ENCODE assay signal across 7 cellular contexts in the genomic region with DNA sequence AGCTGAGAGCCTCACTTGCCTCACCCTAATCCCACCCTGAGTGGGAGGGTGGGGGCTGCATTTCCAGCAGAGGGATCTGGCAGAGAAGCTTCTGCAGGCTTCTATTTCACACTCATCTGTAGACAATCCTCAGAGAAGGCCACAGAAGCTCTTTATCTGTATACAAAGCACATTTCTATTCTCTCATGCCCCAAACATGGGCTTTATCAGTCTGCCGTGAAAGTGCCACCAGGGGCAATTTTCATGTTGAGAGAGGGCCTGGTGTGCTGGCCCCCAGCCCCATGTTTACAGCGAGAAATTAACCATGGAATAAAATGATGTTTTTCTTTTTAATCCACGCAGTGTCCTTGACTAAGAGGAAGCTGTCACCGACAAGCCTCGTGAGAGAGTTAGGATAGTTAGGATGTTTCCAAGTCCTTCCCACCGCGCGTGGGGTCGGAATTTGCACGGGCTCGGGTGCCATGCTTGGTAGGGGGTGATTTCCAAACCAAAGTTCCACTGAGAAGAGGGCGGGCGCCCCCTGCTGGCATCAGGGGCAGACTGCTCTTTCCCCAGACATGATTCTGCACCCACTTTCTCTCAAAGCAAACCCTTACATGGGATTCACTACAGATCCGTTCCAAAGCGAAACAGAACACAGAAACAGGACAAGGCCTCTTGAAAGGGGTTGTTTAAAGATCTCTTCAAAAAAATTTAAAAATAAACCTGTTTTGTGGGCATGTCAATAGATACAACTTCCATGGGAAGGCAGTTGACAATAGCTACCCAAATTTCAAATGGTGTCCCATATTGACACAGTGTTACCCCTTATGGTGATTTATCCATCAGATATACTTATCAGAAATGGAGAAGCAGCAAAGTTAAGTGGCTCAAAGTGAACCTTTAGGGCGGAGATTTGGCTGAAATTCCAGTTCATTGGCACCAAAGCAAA. TPM values are rescaled to one million over a fixed set of nuclear protein-coding genes. Genes with fewer than 3 reads are reported as not detected.
A peak's percentile ranks its signal among the peaks of the same experiment; 100 is the strongest.
DNase-seq lines count a peak whose midpoint lies in the region; ATAC-seq, FAIRE-seq and TF ChIP-seq lines count a peak whose summit lies in the region.

No MANE protein-coding gene starts in this region.

- H3K27ac ChIP-seq in kidney (ENCODE audit: low read depth in 2 of 2, low read length in 2 of 2), result no peak overlapping the region

- intact Hi-C loops in kidney (cut with DNase I), result loop anchor here (5.0 kb wide), 1 partner anchor 178 kb away; no protein-coding TSS in a partner anchor

- DNase-seq in NCI-H1417 treated with DMSO at 0.1 percent for 48 hours (lab: John Stamatoyannopoulos, UW) (peak; percentile 4), UCSD-AML1 (lab: John Stamatoyannopoulos, UW; ENCODE audit: unreplicated experiment) (peak; percentile 63), brain pericyte (ENCODE audit: low read depth, low spot score) (peak; percentile 31), kidney (peak; percentile 89)
- peak; percentile 43 to 61 (median 56) for DNase-seq in stimulated activated CD4-positive, alpha-beta T cell treated with anti-CD3 and anti-CD28 coated beads, Interleukin-1b, Interleukin-23, amount 100 ng/mL, for 24 hours (ENCODE audit: low read depth in 4 of 4, low spot score in 1 of 4)

- TF ChIP-seq CTCF in GM12875 (IDR thresholded peaks at IDR 0.05; ENCODE audit: borderline replicate concordance, insufficient read depth, low read depth, low read length) (peak; percentile 92), kidney (IDR thresholded peaks at IDR 0.05; ENCODE audit: borderline replicate concordance, extremely low read depth, insufficient read depth) (peak; percentile 87)

- no peak for FAIRE-seq in kidney (lab: Jason Lieb, UNC)

- no peaks in the 10 kb centered on the region for H3K4me1 ChIP-seq in kidney (ENCODE audit: control insufficient read depth in 1 of 2, insufficient read depth in 1 of 2, low read depth in 1 of 2, low read length in 2 of 2)

- no peaks in the 10 kb centered on the region for H3K36me3 ChIP-seq in kidney (ENCODE audit: control insufficient read depth in 1 of 2, insufficient read depth in 2 of 2, low read length in 2 of 2)

- H3K9me3 ChIP-seq in kidney (ENCODE audit: control insufficient read depth in 1 of 2, low read length in 2 of 2), result peaks cover 4 to 9% of the 10 kb centered on the region in 2 donors

- no peak for ATAC-seq in GM21786 (IDR thresholded peaks at IDR 0.05; ENCODE audit: unreplicated experiment)

- H3K9ac ChIP-seq in kidney (ENCODE audit: low read length in 2 of 2), result no peak overlapping the region

- H3K4me3 ChIP-seq in GM12875 (ENCODE audit: low read depth, low read length) (no peak overlapping the region), kidney (ENCODE audit: low read length in 2 of 2) (no peak overlapping the region)

RNA-seq across cellular contexts. Expression of a gene that starts 19.4 kb away (rescaled TPM):
- 1.2 TPM for total RNA-seq in kidney
- 1.5 TPM for polyA plus RNA-seq in kidney (ENCODE audit: insufficient read depth, low read depth, low replicate concordance)

Comparison
In these comparisons a context has a peak if more than half of its experiments do, and no peak if none do; other contexts are left out.
1. DNase-seq: peak in every context shown above with its lines; median percentile 89 in kidney; 63 in UCSD-AML1; 56 in stimulated activated CD4-positive, alpha-beta T cell treated with anti-CD3 and anti-CD28 coated beads, Interleukin-1b, Interleukin-23, amount 100 ng/mL, for 24 hours; 31 in brain pericyte; 4 in NCI-H1417 treated with DMSO at 0.1 percent for 48 hours.